14 cellular contexts compared by ENCODE assay signal in the genomic region with DNA sequence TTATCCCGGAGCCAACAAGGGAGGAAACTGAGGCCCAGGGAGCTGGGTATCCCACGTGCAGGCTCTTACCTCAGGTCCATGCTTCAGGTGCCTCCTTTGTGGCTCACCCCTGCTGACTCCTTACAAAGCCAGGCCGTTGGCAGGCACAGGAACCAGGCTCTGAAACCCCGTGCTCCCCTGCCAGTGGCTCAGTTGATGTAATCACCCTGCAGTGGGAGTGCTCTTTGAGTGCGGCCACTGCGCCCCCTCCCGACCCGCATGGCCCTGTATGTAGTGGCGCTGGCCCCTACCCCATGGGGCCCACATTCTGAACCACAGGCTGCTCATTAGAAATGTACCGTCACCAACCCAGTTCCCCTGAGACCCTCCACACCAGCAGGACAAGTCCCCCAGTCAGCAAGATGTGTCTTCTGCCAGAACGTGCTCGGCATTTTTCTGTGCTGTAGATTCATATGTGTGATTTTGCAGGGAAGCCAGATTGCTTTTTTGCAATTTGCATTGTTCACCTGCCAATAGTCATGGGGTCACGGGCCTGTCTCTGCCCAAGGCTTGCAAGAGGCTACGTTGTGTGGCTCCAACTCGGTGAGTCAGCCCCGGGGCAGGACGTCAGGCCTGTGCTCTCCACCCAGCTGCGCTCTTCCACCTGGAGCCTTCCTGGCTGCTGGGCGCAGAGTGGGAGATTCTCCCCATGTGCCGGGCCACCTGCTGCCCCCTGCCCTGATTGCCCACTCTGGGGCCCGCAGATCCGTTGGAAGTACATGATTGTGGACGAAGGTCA.
"Had no signal": no experiment of that assay in that cellular context is flagged by ENCODE, and none has a peak within 500 bp of the region (broad histone marks: within the 10 kb centered on the region; RNA-seq: fewer than 3 reads in every experiment).

No MANE protein-coding gene starts in this region.

- H3K27me3 ChIP-seq: ovary, vagina had no signal

- H3K36me3 ChIP-seq: ovary had no signal

- H3K9me3 ChIP-seq: ovary, vagina had no signal

- H3K4me1 Mint-ChIP-seq: activated CD4-positive, alpha-beta memory T cell treated with anti-CD3 and anti-CD28 coated beads, Interleukin-2, amount 10 ng/mL, durations not matched to agents 7 days and 5 days; activated CD4-positive, alpha-beta T cell treated with anti-CD3 and anti-CD28 coated beads for 36 hours; activated T-helper 17 cell treated with anti-CD3 and anti-CD28 coated beads, Interleukin-2, amount 50 U/mL, for 72 hours had no signal

- H3K4me3 Mint-ChIP-seq: activated CD4-positive, alpha-beta memory T cell treated with anti-CD3 and anti-CD28 coated beads, Interleukin-2, amount 10 ng/mL, durations not matched to agents 7 days and 5 days; activated CD4-positive, alpha-beta T cell treated with anti-CD3 and anti-CD28 coated beads for 36 hours; activated naive CD4-positive, alpha-beta T cell treated with anti-CD3 and anti-CD28 coated beads for 36 hours; activated T-helper 17 cell treated with anti-CD3 and anti-CD28 coated beads, Interleukin-2, amount 50 U/mL, for 72 hours; nephron had no signal

- H3K27me3 Mint-ChIP-seq: activated CD4-positive, alpha-beta memory T cell treated with anti-CD3 and anti-CD28 coated beads, Interleukin-2, amount 10 ng/mL, durations not matched to agents 7 days and 5 days; activated CD4-positive, alpha-beta T cell treated with anti-CD3 and anti-CD28 coated beads for 36 hours; activated T-helper 17 cell treated with anti-CD3 and anti-CD28 coated beads, Interleukin-2, amount 50 U/mL, for 72 hours had no signal

- H3K27ac ChIP-seq: ovary, vagina, VCaP had no signal

- H3K4me1 ChIP-seq: vagina had no signal

- H3K27ac Mint-ChIP-seq: activated CD4-positive, alpha-beta memory T cell treated with anti-CD3 and anti-CD28 coated beads, Interleukin-2, amount 10 ng/mL, durations not matched to agents 7 days and 5 days; activated CD4-positive, alpha-beta T cell treated with anti-CD3 and anti-CD28 coated beads for 36 hours; activated naive CD4-positive, alpha-beta T cell treated with anti-CD3 and anti-CD28 coated beads for 36 hours; activated T-helper 17 cell treated with anti-CD3 and anti-CD28 coated beads, Interleukin-2, amount 50 U/mL, for 72 hours had no signal

- DNase-seq: activated CD4-positive, alpha-beta memory T cell treated with anti-CD3 and anti-CD28 coated beads, Interleukin-2, amount 10 ng/mL, durations not matched to agents 7 days and 5 days; activated CD4-positive, alpha-beta T cell treated with anti-CD3 and anti-CD28 coated beads for 36 hours; activated naive CD4-positive, alpha-beta T cell treated with anti-CD3 and anti-CD28 coated beads for 36 hours; central memory CD4-positive, alpha-beta T cell; erythroblast; left colon; ovary; stimulated activated CD4-positive, alpha-beta T cell treated with anti-CD3 and anti-CD28 coated beads, Interleukin-4, amount 100 ng/mL, for 4 hours; T1000 had no signal

- H3K4me3 ChIP-seq: ovary, skin epidermis, vagina had no signal

- H3K9me3 Mint-ChIP-seq: activated CD4-positive, alpha-beta memory T cell treated with anti-CD3 and anti-CD28 coated beads, Interleukin-2, amount 10 ng/mL, durations not matched to agents 7 days and 5 days; activated naive CD4-positive, alpha-beta T cell treated with anti-CD3 and anti-CD28 coated beads for 36 hours; activated T-helper 17 cell treated with anti-CD3 and anti-CD28 coated beads, Interleukin-2, amount 50 U/mL, for 72 hours; nephron had no signal
